8 cellular contexts compared by ENCODE assay signal in genomic region chr1:150971583-150972416, GRCh38. TPM values are rescaled to one million over a fixed set of nuclear protein-coding genes. Genes with fewer than 3 reads are reported as not detected.
DNase-seq lines count a peak whose midpoint lies in the region; ATAC-seq and TF ChIP-seq lines count a peak whose summit lies in the region.

No MANE protein-coding gene starts in this region.

- no peaks in the 10 kb centered on the region for H3K27me3 ChIP-seq in GM06990 (replicated peaks; ENCODE audit: control insufficient read depth, insufficient read depth, low read length)
- H3K27me3 ChIP-seq in fibroblast of lung (ENCODE audit: control insufficient read depth, insufficient read depth, low read length), result no peaks in the 10 kb centered on the region
- H3K27me3 ChIP-seq in trophoblast cell (ENCODE audit: insufficient read depth, low read length), result no peaks in the 10 kb centered on the region

- no peaks in the 10 kb centered on the region for H4K20me1 ChIP-seq in fibroblast of lung (ENCODE audit: control insufficient read depth, extremely low read depth, insufficient read depth, low read length)

- H3K79me2 ChIP-seq in fibroblast of lung (ENCODE audit: control insufficient read depth, insufficient read depth, low read length) (peaks cover 63% of the 10 kb centered on the region), trophoblast cell (ENCODE audit: control insufficient read depth, insufficient read depth, low read length, poor library complexity) (peaks cover 18% of the 10 kb centered on the region)

- TF ChIP-seq CTCF in GM06990 (IDR thresholded peaks at IDR 0.05; ENCODE audit: insufficient read depth, low read length, poor library complexity, severe bottlenecking) (peak; percentile 13), fibroblast of lung (conservative IDR thresholded peaks at IDR 0.05 in 1 of 2, IDR thresholded peaks at IDR 0.05 in 1 of 2; ENCODE audit: low read depth in 1 of 2, low read length in 2 of 2) (peak in 1 of 2 donors; percentile 4)

- H3K27ac ChIP-seq in SK-N-MC (0 out of 2 replicates have a peak overlapping the region, but pooled peaks have one; percentile 35), fibroblast of lung (ENCODE audit: insufficient read depth, low read length) (peak overlapping the region; percentile 60), trophoblast cell (ENCODE audit: low read depth, low read length) (no peak overlapping the region)

- no peak overlapping the region for H2BK12ac ChIP-seq in trophoblast cell (ENCODE audit: low read length)

- H3K4me3 ChIP-seq in GM06990 (replicated peaks; ENCODE audit: low read depth, low read length), result no peak overlapping the region
- H3K4me3 ChIP-seq in SK-N-MC, result peak overlapping the region; percentile 18; the same call in 1 of the 2 replicates
- peak overlapping the region; percentile 14 to 95 (median 50) for H3K4me3 ChIP-seq in fibroblast of lung (replicated peaks in 1 of 4; ENCODE audit: control extremely low read depth in 1 of 4, insufficient read depth in 1 of 4, low read depth in 3 of 4, low read length in 4 of 4)
- no peak overlapping the region for H3K4me3 ChIP-seq in trophoblast cell (ENCODE audit: low read depth, low read length)

- H3K36me3 ChIP-seq in GM06990 (ENCODE audit: control insufficient read depth, insufficient read depth, low read length) (peaks cover 12% of the 10 kb centered on the region), SK-N-MC (ENCODE audit: insufficient read depth, low read length) (peaks cover 21% of the 10 kb centered on the region), fibroblast of lung (ENCODE audit: control insufficient read depth, insufficient read depth, low read length) (peaks cover 15% of the 10 kb centered on the region), trophoblast cell (ENCODE audit: control insufficient read depth in 1 of 2, insufficient read depth in 2 of 2, low read length in 2 of 2) (peaks cover 21 to 22% of the 10 kb centered on the region in 2 experiments)

- no peak overlapping the region for H2AK5ac ChIP-seq in trophoblast cell (ENCODE audit: low read length)

- H3K14ac ChIP-seq in trophoblast cell (ENCODE audit: low read length), result no peak overlapping the region

- peak overlapping the region; percentile 93 for H3K4me2 ChIP-seq in fibroblast of lung (ENCODE audit: extremely low read depth, insufficient read depth, low read length)
- H3K4me2 ChIP-seq in trophoblast cell (ENCODE audit: low read length), result peak overlapping the region; percentile 30

- no peak for ATAC-seq in GM18909 (IDR thresholded peaks at IDR 0.05; ENCODE audit: poor library complexity, unreplicated experiment)
- no peak for ATAC-seq in GM18519 (IDR thresholded peaks at IDR 0.05; ENCODE audit: low FRiP score, unreplicated experiment)
- no peak for ATAC-seq in HG03139 (IDR thresholded peaks at IDR 0.05; ENCODE audit: unreplicated experiment)

- H3K9me3 ChIP-seq in SK-N-MC (ENCODE audit: low read depth, low read length) (no peaks in the 10 kb centered on the region), fibroblast of lung (ENCODE audit: control insufficient read depth, insufficient read depth, low read depth, low read length) (no peaks in the 10 kb centered on the region), trophoblast cell (ENCODE audit: insufficient read depth, low read depth, low read length) (no peaks in the 10 kb centered on the region)

- H4K8ac ChIP-seq in trophoblast cell (ENCODE audit: low read depth, low read length), result no peak overlapping the region

- no peak overlapping the region for H4K91ac ChIP-seq in trophoblast cell (ENCODE audit: low read depth, low read length)

- peaks cover 10% of the 10 kb centered on the region for H3K79me1 ChIP-seq in trophoblast cell (ENCODE audit: low read length)

- H3K4me1 ChIP-seq in fibroblast of lung (ENCODE audit: control insufficient read depth, extremely low read depth, insufficient read depth, low read length) (peaks cover 21% of the 10 kb centered on the region), trophoblast cell (ENCODE audit: control insufficient read depth in 1 of 2, insufficient read depth in 2 of 2, low read length in 2 of 2) (peaks cover 30 to 32% of the 10 kb centered on the region in 2 experiments)

- no peak overlapping the region for H3K18ac ChIP-seq in trophoblast cell (ENCODE audit: low read length)

- no peak overlapping the region for H2BK5ac ChIP-seq in trophoblast cell (ENCODE audit: low read depth, low read length, poor library complexity)

- no peak overlapping the region for H3K9ac ChIP-seq in SK-N-MC (ENCODE audit: insufficient read length)
- no peak overlapping the region for H3K9ac ChIP-seq in fibroblast of lung (ENCODE audit: insufficient read depth, low read length)
- no peak overlapping the region for H3K9ac ChIP-seq in trophoblast cell (ENCODE audit: low read length)

- no peak overlapping the region for H3K23ac ChIP-seq in trophoblast cell (ENCODE audit: low read length)

- WGBS in trophoblast cell (ENCODE audit: extremely low coverage, insufficient coverage, insufficient read length), result no CpG with 5 or more reads among the region's 6 CpGs

- DNase-seq in GM06990 (ENCODE audit: extremely low read depth, insufficient read length) (no peak), SK-N-MC (ENCODE audit: low read depth, low spot score) (no peak), fibroblast of lung (ENCODE audit: low read depth in 2 of 2) (peak in 1 of 2 donors; percentile 24), trophoblast cell (no peak), DMS114 treated with DMSO at 0.1 percent for 48 hours (lab: John Stamatoyannopoulos, UW; ENCODE audit: unreplicated experiment) (no peak)

- H2BK120ac ChIP-seq in trophoblast cell (ENCODE audit: insufficient read depth, low read length, poor library complexity), result no peak overlapping the region

- no peak overlapping the region for H4K12ac ChIP-seq in trophoblast cell (ENCODE audit: low read depth, low read length)

- H3K4ac ChIP-seq in trophoblast cell (ENCODE audit: low read depth, low read length), result peak overlapping the region; percentile 39

- H2AFZ ChIP-seq in fibroblast of lung (ENCODE audit: low read length), result no peak overlapping the region
- H2AFZ ChIP-seq in trophoblast cell (ENCODE audit: insufficient read depth, low read length, poor library complexity), result no peak overlapping the region

RNA-seq across cellular contexts. Expression of gene CERS2, which starts 2.8 kb away (rescaled TPM):
- total RNA-seq in fibroblast of lung, result 138 and 190 TPM in 2 replicates
- polyA plus RNA-seq in fibroblast of lung, result 201 and 254 TPM in 2 replicates
- polyA plus RNA-seq in fibroblast of lung (2012), result 132 and 153 TPM in 2 replicates
- 215 and 258 TPM in 2 replicates for polyA minus RNA-seq in fibroblast of lung (ENCODE audit: low replicate concordance)
- polyA plus RNA-seq in trophoblast cell (2013), result 83.6 and 85.3 TPM in 2 replicates

RNA-seq across cellular contexts. Expression of gene ANXA9, which starts 10.3 kb away (rescaled TPM):
- total RNA-seq in fibroblast of lung, result under 0.01 and 0.33 TPM in 2 replicates
- polyA plus RNA-seq in fibroblast of lung, result 0.03 and 0.07 TPM in 2 replicates
- 0.53 and 0.71 TPM in 2 replicates for polyA plus RNA-seq in fibroblast of lung (2012)
- 0.75 TPM in 1 of 2 replicates, not detected in the other for polyA minus RNA-seq in fibroblast of lung (ENCODE audit: low replicate concordance)
- 2.4 and 2.7 TPM in 2 replicates for polyA plus RNA-seq in trophoblast cell (2013)

RNA-seq across cellular contexts. Expression of gene MINDY1, which starts 34.9 kb away (rescaled TPM):
- 9.2 and 17.3 TPM in 2 replicates for total RNA-seq in fibroblast of lung
- polyA plus RNA-seq in fibroblast of lung, result 10.1 and 11.7 TPM in 2 replicates
- 10.4 and 14.0 TPM in 2 replicates for polyA plus RNA-seq in fibroblast of lung (2012)
- 38.7 and 54.7 TPM in 2 replicates for polyA minus RNA-seq in fibroblast of lung (ENCODE audit: low replicate concordance)
- polyA plus RNA-seq in trophoblast cell (2013), result 2.8 and 3.1 TPM in 2 replicates

RNA-seq across cellular contexts. Expression of gene PRUNE1, which starts 36.4 kb away (rescaled TPM):
- total RNA-seq in fibroblast of lung, result 6.3 and 7.2 TPM in 2 replicates
- polyA plus RNA-seq in fibroblast of lung, result 11.8 and 16.6 TPM in 2 replicates
- 5.9 and 8.2 TPM in 2 replicates for polyA plus RNA-seq in fibroblast of lung (2012)
- 9.5 and 11.0 TPM in 2 replicates for polyA minus RNA-seq in fibroblast of lung (ENCODE audit: low replicate concordance)
- 16.3 and 16.9 TPM in 2 replicates for polyA plus RNA-seq in trophoblast cell (2013)

RNA-seq across cellular contexts. Expression of gene SETDB1, which starts 45.6 kb away (rescaled TPM):
- 26.7 and 30.7 TPM in 2 replicates for total RNA-seq in fibroblast of lung
- polyA plus RNA-seq in fibroblast of lung, result 25.3 and 27.0 TPM in 2 replicates
- 17.4 and 20.4 TPM in 2 replicates for polyA plus RNA-seq in fibroblast of lung (2012)
- 23.7 and 26.6 TPM in 2 replicates for polyA minus RNA-seq in fibroblast of lung (ENCODE audit: low replicate concordance)
- polyA plus RNA-seq in trophoblast cell (2013), result 21.2 and 23.1 TPM in 2 replicates

Comparison
In these comparisons a context has a peak if more than half of its experiments do, and no peak if none do; other contexts are left out.
1. H3K4me3 ChIP-seq: peak in SK-N-MC (single experiment) and fibroblast of lung (4 of 4); none in GM06990 (single experiment) and trophoblast cell (single experiment).